9 cellular contexts compared by ENCODE assay signal in genomic region chr14:61034416-61035100, GRCh38. TPM values are rescaled to one million over a fixed set of nuclear protein-coding genes. Genes with fewer than 3 reads are reported as not detected.
DNase-seq lines count a peak whose midpoint lies in the region; ATAC-seq and TF ChIP-seq lines count a peak whose summit lies in the region.
"Had no signal": no experiment of that assay in that cellular context is flagged by ENCODE, and none has a peak within 500 bp of the region (broad histone marks: within the 10 kb centered on the region; RNA-seq: fewer than 3 reads in every experiment).

No MANE protein-coding gene starts in this region.

- H2AFZ ChIP-seq in Loucy (ENCODE audit: low read length) (0 out of 2 replicates have a peak overlapping the region, but pooled peaks have one; percentile 32), mammary epithelial cell (ENCODE audit: low read depth, low read length) (peak overlapping the region; percentile 29)
- H2AFZ ChIP-seq: parathyroid adenoma had no signal

- H4K20me1 ChIP-seq in Loucy (ENCODE audit: insufficient read depth, low read length, poor library complexity, severe bottlenecking) (no peaks in the 10 kb centered on the region), mammary epithelial cell (ENCODE audit: insufficient read depth, low read length) (no peaks in the 10 kb centered on the region)

- DNase-seq in mammary epithelial cell (peak; percentile 34), colonic mucosa (no peak), occipital lobe (lab: John Stamatoyannopoulos, UW) (no peak), UCSD-AML1 (lab: John Stamatoyannopoulos, UW; ENCODE audit: unreplicated experiment) (no peak)
- DNase-seq in activated CD4-positive, alpha-beta T cell treated with anti-CD3 and anti-CD28 coated beads, Interleukin-2, amount 50 U/mL, for 4 hours = no peak

- H3K9ac ChIP-seq in Loucy (ENCODE audit: low read depth, low read length, poor library complexity, severe bottlenecking) (no peak overlapping the region), mammary epithelial cell (ENCODE audit: insufficient read depth, low read length) (no peak overlapping the region), colonic mucosa (ENCODE audit: low read depth in 2 of 2, low read length in 2 of 2) (no peak overlapping the region)
- H3K9ac ChIP-seq: parathyroid adenoma had no signal

- no TSS peak for BruUV-seq in mammary epithelial cell (replicated peaks; lab: Mats Ljungman, UMichigan)

- intact Hi-C loops in mammary epithelial cell (cut with micrococcal nuclease) (loop anchor here (5.0 kb wide), 1 partner anchor 143 kb away; no protein-coding TSS in a partner anchor), colonic mucosa (cut with DNase I) (no loop called here)

- H3K9me3 ChIP-seq in Loucy (ENCODE audit: insufficient read depth, low read depth, low read length) (no peaks in the 10 kb centered on the region), mammary epithelial cell (replicated peaks; ENCODE audit: insufficient read depth, low read length) (no peaks in the 10 kb centered on the region), colonic mucosa (no peaks in the 10 kb centered on the region)

- no peaks in the 10 kb centered on the region for H3K27me3 ChIP-seq in Loucy (ENCODE audit: insufficient read depth, low read length, poor library complexity, severe bottlenecking)
- H3K27me3 ChIP-seq in mammary epithelial cell (ENCODE audit: insufficient read depth, low read length) = no peaks in the 10 kb centered on the region
- H3K27me3 ChIP-seq in colonic mucosa = no peaks in the 10 kb centered on the region

- CTCF ChIA-PET in mammary epithelial cell (lab: Charles Lee; ENCODE audit: low non-redundant PET) = interaction anchor here (0.6 kb wide), 2 partner anchors 395 to 1627 kb away, joined by 3 to 11 read pairs; no protein-coding TSS in a partner anchor

- in situ Hi-C loops in mammary epithelial cell (cut with MboI; ENCODE audit: low sequenced_read_pairs in 2 of 2) = loop anchor here in 1 of 2 donors (25.0 kb wide), 1 partner anchor 153 kb away; no protein-coding TSS in a partner anchor

- H3K4me3 ChIP-seq in Loucy (ENCODE audit: low read length, poor library complexity, severe bottlenecking) (no peak overlapping the region), mammary epithelial cell (replicated peaks in 1 of 3; ENCODE audit: insufficient read depth in 1 of 3, low read depth in 2 of 3, low read length in 3 of 3) (no peak overlapping the region), colonic mucosa (no peak overlapping the region)

- dilution Hi-C loops in mammary epithelial cell (cut with HindIII; ENCODE audit: low sequenced_read_pairs) = no loop called here

- no peaks in the 10 kb centered on the region for H3K79me2 ChIP-seq in Loucy (ENCODE audit: insufficient read depth, low read length)
- no peaks in the 10 kb centered on the region for H3K79me2 ChIP-seq in mammary epithelial cell (ENCODE audit: insufficient read depth, low read length)
- H3K79me2 ChIP-seq: parathyroid adenoma had no signal

- H3K36me3 ChIP-seq in Loucy (ENCODE audit: insufficient read depth, low read length) (no peaks in the 10 kb centered on the region), mammary epithelial cell (ENCODE audit: insufficient read depth, low read length) (no peaks in the 10 kb centered on the region), colonic mucosa (no peaks in the 10 kb centered on the region)

- TF ChIP-seq CTCF in Loucy (conservative IDR thresholded peaks at IDR 0.05; ENCODE audit: low read length) (no peak), mammary epithelial cell (conservative IDR thresholded peaks at IDR 0.05 in 1 of 2, IDR thresholded peaks at IDR 0.05 in 1 of 2; ENCODE audit: extremely low read depth in 1 of 2, insufficient read depth in 1 of 2, low read depth in 1 of 2, low read length in 2 of 2) (no peak), colonic mucosa (IDR thresholded peaks at IDR 0.05) (no peak)

- H3K27ac ChIP-seq in mammary epithelial cell (ENCODE audit: insufficient read depth, low read depth, low read length) = no peak overlapping the region
- no peak overlapping the region for H3K27ac ChIP-seq in colonic mucosa
- H3K27ac ChIP-seq: parathyroid adenoma had no signal

- H3K4me1 ChIP-seq in Loucy (ENCODE audit: insufficient read depth, low read length, poor library complexity, severe bottlenecking) (peaks cover 8% of the 10 kb centered on the region), mammary epithelial cell (ENCODE audit: insufficient read depth, low read length) (peaks cover 4% of the 10 kb centered on the region), colonic mucosa (no peaks in the 10 kb centered on the region)

- no peaks in the 10 kb centered on the region for H3F3A ChIP-seq in Loucy (ENCODE audit: low read depth)

- ATAC-seq in GM18511 (IDR thresholded peaks at IDR 0.05; ENCODE audit: unreplicated experiment) (peak; percentile 94), GM21825 (IDR thresholded peaks at IDR 0.05; ENCODE audit: unreplicated experiment) (peak; percentile 80)

- H3K4me2 ChIP-seq in Loucy (ENCODE audit: low read depth, low read length, poor library complexity, severe bottlenecking) = no peak overlapping the region
- H3K4me2 ChIP-seq in mammary epithelial cell (ENCODE audit: insufficient read depth, low read depth, low read length) = peak overlapping the region; percentile 54

- H3K9me2 ChIP-seq in Loucy (replicated peaks; ENCODE audit: low read depth, low read length) = no peaks in the 10 kb centered on the region

- WGBS in mammary epithelial cell (ENCODE audit: low coverage, missing lambda C conversion rate) = 45% methylated on average over 4 of the region's 4 CpGs

RNA-seq across cellular contexts. Expression of gene SLC38A6, which starts 53.5 kb away (rescaled TPM):
- 10 to 100 TPM; 15.2 to 46.5 TPM for total RNA-seq in mammary epithelial cell
- 8.4 TPM for polyA plus RNA-seq in mammary epithelial cell
- polyA minus RNA-seq in mammary epithelial cell = 19.6 TPM
- total RNA-seq in colonic mucosa = 1 to 10 TPM; 5.0 to 7.8 TPM
- total RNA-seq in occipital lobe = 63.5 TPM

RNA-seq across cellular contexts. Expression of gene TRMT5, which starts 53.7 kb away (rescaled TPM):
- total RNA-seq in mammary epithelial cell (10 to 100 TPM; 15.3 to 18.6 TPM), colonic mucosa (1 to 10 TPM; 8.8 to 10.0 TPM), occipital lobe (22.6 TPM)
- 5.4 TPM for polyA plus RNA-seq in mammary epithelial cell
- 9.3 TPM for polyA minus RNA-seq in mammary epithelial cell
